9 cellular contexts compared by ENCODE assay signal in genomic region chr4:109302366-109303140, GRCh38. TPM values are rescaled to one million over a fixed set of nuclear protein-coding genes. Genes with fewer than 3 reads are reported as not detected.
DNase-seq lines count a peak whose midpoint lies in the region; ATAC-seq, FAIRE-seq and TF ChIP-seq lines count a peak whose summit lies in the region.
"Had no signal": no experiment of that assay in that cellular context is flagged by ENCODE, and none has a peak within 500 bp of the region (broad histone marks: within the 10 kb centered on the region; RNA-seq: fewer than 3 reads in every experiment).

Gene COL25A1 (minus strand): TSS chr4:109302658.

- H3K27ac ChIP-seq in A549, result no peak within 1 kb of the TSS
- H3K27ac ChIP-seq: C4-2B had no signal

- no peak for TF ChIP-seq POLR2A in A549 (IDR thresholded peaks at IDR 0.05; ENCODE audit: low read length)

- TF ChIP-seq EP300 in A549 (IDR thresholded peaks at IDR 0.05), result no peak

- H3K36me3 ChIP-seq in kidney epithelial cell (ENCODE audit: control insufficient read depth, insufficient read depth, low read length), result no peaks in the 10 kb centered on the region

- TF ChIP-seq CTCF in A549 (IDR thresholded peaks at IDR 0.05) (no peak), WI38 (IDR thresholded peaks at IDR 0.05; ENCODE audit: low read depth, low read length) (no peak), kidney epithelial cell (IDR thresholded peaks at IDR 0.05; ENCODE audit: insufficient read depth, low read length, poor library complexity, severe bottlenecking) (no peak)

- 16% methylated on average over 31 of the region's 75 CpGs for WGBS in A549 (ENCODE audit: missing lambda C conversion rate)

- CTCF ChIA-PET in A549 (lab: Yijun Ruan, JAX), result interaction anchor here (1.4 kb wide), 1 partner anchor 10 kb away, joined by 3 read pairs; no protein-coding TSS in a partner anchor

- H3K27me3 ChIP-seq in kidney epithelial cell (ENCODE audit: control insufficient read depth, insufficient read depth, low read length), result peaks cover 7% of the 10 kb centered on the region

- peak in 1 of 2 experiments; percentile 5 for DNase-seq in A549 (ENCODE audit: low read depth in 1 of 2, low spot score in 1 of 2)
- no peak for DNase-seq in cerebellum (ENCODE audit: low spot score)
- peak; percentile 52 for DNase-seq in kidney epithelial cell (ENCODE audit: low read depth)
- peak; percentile 62 for DNase-seq in stimulated activated CD4-positive, alpha-beta T cell treated with anti-CD3 and anti-CD28 coated beads, Interleukin-15, amount 100 ng/mL, for 24 hours
- no peak for DNase-seq in GM19239 (ENCODE audit: insufficient read length, low spot score)

- H3K4me2 ChIP-seq in A549, result peak within 1 kb of the TSS; percentile 87

- FAIRE-seq in A549 (lab: Jason Lieb, UNC) (no peak), GM19239 (lab: Jason Lieb, UNC) (no peak)

- H3K4me3 ChIP-seq in A549 (peak within 1 kb of the TSS; percentile 44), WI38 (ENCODE audit: low read depth, low read length) (peak within 1 kb of the TSS; percentile 29), kidney epithelial cell (ENCODE audit: low read depth, low read length) (peak within 1 kb of the TSS; percentile 46)

- H3K4me1 ChIP-seq in A549, result peaks cover 11% of the 10 kb centered on the region; the same call in 1 of the 3 replicates

- TF ChIP-seq RAD21 in A549 (conservative IDR thresholded peaks at IDR 0.05 in 1 of 2, IDR thresholded peaks at IDR 0.05 in 1 of 2), result no peak

- no peaks in the 10 kb centered on the region for H3K9me3 ChIP-seq in A549

- ATAC-seq in A549, result peak; percentile 43 to 74; a peak in 3 of 6 replicates
- peak; percentile 40 for ATAC-seq in HG03432 (IDR thresholded peaks at IDR 0.05; ENCODE audit: unreplicated experiment)
- no peak for ATAC-seq in HG03520 (IDR thresholded peaks at IDR 0.05; ENCODE audit: unreplicated experiment)

- POLR2A ChIA-PET in A549 (lab: Yijun Ruan, JAX), result no interaction called here

TF ChIP-seq in A549, 52 proteins besides CTCF, POLR2A, EP300 and RAD21:
- TF ChIP-seq ESRRA (IDR thresholded peaks at IDR 0.05; ENCODE audit: borderline replicate concordance, low read length) (no peak), RARB (CRISPR knock-in tag; IDR thresholded peaks at IDR 0.05) (no peak), RNF2 (IDR thresholded peaks at IDR 0.05; ENCODE audit: borderline replicate concordance, low read depth) (no peak; the same call in 1 of the 2 replicates)

RNA-seq across cellular contexts. Expression of gene COL25A1, which starts in this region (rescaled TPM):
- polyA plus RNA-seq in A549 (2011; rRNA removed), result not detected in 2 replicates
- not detected in 2 replicates for polyA plus RNA-seq in A549 (2012; cell fraction: cytosol; rRNA removed)
- polyA plus RNA-seq in A549 (2012; cell fraction: nucleus; rRNA removed), result not detected in 2 replicates
- polyA plus RNA-seq in A549 (2017; fragmentation: RNase III; extraction: RNeasy Plus Mini Kit Qiagen cat#74134 plus additional on column Dnase treatment), result not detected in 3 replicates
- polyA minus RNA-seq in A549 (2011; rRNA and poly(A)+ RNA removed), result not detected in 2 replicates
- 21.9 TPM for total RNA-seq in cerebellum
- total RNA-seq in kidney epithelial cell, result 1.9 and 4.3 TPM in 2 replicates

Comparison
In these comparisons a context has a peak if more than half of its experiments do, and no peak if none do; other contexts are left out.
1. Peak in ATAC-seq, H3K4me3 ChIP-seq and H3K4me2 ChIP-seq in A549; RNA of the gene not detected or under 1 TPM.
2. DNase-seq: peak in kidney epithelial cell (single experiment) and stimulated activated CD4-positive, alpha-beta T cell treated with anti-CD3 and anti-CD28 coated beads, Interleukin-15, amount 100 ng/mL, for 24 hours (single experiment); none in cerebellum (single experiment) and GM19239 (single experiment).
3. Peak in every context shown above with its lines, with median percentiles within 50 percentile points of each other: H3K4me3 ChIP-seq.